12 cellular contexts compared by ENCODE assay signal in the genomic region with DNA sequence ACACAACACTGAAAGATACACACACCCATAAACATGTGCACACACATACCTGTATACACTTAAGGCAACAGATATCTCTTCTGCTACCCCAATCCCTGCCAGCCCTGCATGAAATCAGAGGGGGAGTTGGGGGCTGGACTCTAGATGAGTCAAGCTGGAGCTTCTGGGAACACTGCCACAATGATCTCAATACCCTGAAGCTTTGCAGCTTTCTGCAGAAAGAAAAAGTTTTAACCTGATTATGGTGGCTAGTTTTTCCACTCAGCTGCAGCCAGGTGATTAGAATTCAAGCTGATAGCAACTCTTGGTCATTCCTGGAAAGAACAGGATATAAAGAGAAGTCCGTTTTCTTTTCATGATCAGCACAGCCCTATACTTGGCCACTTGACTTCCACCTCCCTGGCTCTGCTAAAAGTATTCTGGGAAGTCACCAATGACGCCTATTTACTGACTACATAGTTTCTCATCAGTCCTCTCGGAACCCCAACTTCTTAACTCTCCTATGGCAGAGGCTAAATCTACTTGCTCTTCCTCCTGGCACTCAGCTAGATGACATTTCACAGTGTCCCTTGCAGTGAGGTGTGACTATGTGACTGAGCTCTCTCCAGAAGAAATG. TPM values are rescaled to one million over a fixed set of nuclear protein-coding genes. Genes with fewer than 3 reads are reported as not detected.
DNase-seq lines count a peak whose midpoint lies in the region; ATAC-seq and TF ChIP-seq lines count a peak whose summit lies in the region.
"Had no signal": no experiment of that assay in that cellular context is flagged by ENCODE, and none has a peak within 500 bp of the region (broad histone marks: within the 10 kb centered on the region; RNA-seq: fewer than 3 reads in every experiment).

No MANE protein-coding gene starts in this region.

- no peak overlapping the region for H3K4me3 Mint-ChIP-seq in glutamatergic neuron (ENCODE audit: unreplicated experiment)

- H3K27me3 ChIP-seq in right atrium auricular region (no peaks in the 10 kb centered on the region), heart right ventricle (no peaks in the 10 kb centered on the region), upper lobe of left lung (no peaks in the 10 kb centered on the region)

- H3K27me3 Mint-ChIP-seq in glutamatergic neuron (ENCODE audit: unreplicated experiment), result no peaks in the 10 kb centered on the region

- H3K4me1 ChIP-seq in right atrium auricular region (peaks cover 0 to 29% of the 10 kb centered on the region in 2 donors), heart right ventricle (peaks cover 7 to 25% (median 15%) of the 10 kb centered on the region in 9 donors), upper lobe of left lung (no peaks in the 10 kb centered on the region)

- no peak overlapping the region for H3K4me3 ChIP-seq in right atrium auricular region
- H3K4me3 ChIP-seq in heart right ventricle, result no peak overlapping the region
- no peak overlapping the region for H3K4me3 ChIP-seq in upper lobe of left lung

- no peaks in the 10 kb centered on the region for H3K36me3 Mint-ChIP-seq in glutamatergic neuron (ENCODE audit: unreplicated experiment)

- H3K36me3 ChIP-seq in right atrium auricular region, result no peaks in the 10 kb centered on the region
- no peaks in the 10 kb centered on the region for H3K36me3 ChIP-seq in heart right ventricle
- H3K36me3 ChIP-seq in upper lobe of left lung, result no peaks in the 10 kb centered on the region

- H3K27ac Mint-ChIP-seq in glutamatergic neuron (ENCODE audit: unreplicated experiment), result no peak overlapping the region

- TF ChIP-seq POLR2A in upper lobe of left lung (IDR thresholded peaks at IDR 0.05), result no peak

- H3K9me3 Mint-ChIP-seq in glutamatergic neuron (ENCODE audit: unreplicated experiment), result no peaks in the 10 kb centered on the region

- ATAC-seq in Right ventricle myocardium superior (ENCODE audit: poor library complexity) (peak; percentile 62), heart right ventricle (peak; percentile 43 to 83 (median 58)), upper lobe of left lung (ENCODE audit: low FRiP score in 2 of 2) (peak; percentile 22 to 76)
- ATAC-seq: left lobe of liver had no signal

- intact Hi-C loops in Right ventricle myocardium superior (cut with DNase I), result no loop called here
- intact Hi-C loops in heart right ventricle (cut with DNase I), result no loop called here

- peak overlapping the region in 1 of 2 donors; percentile 20 for H3K27ac ChIP-seq in right atrium auricular region
- peak overlapping the region; percentile 32 for H3K27ac ChIP-seq in angular gyrus (ENCODE audit: low read depth, low read length)
- peak overlapping the region in 1 of 10 donors; percentile 55 for H3K27ac ChIP-seq in heart right ventricle
- no peak overlapping the region for H3K27ac ChIP-seq in upper lobe of left lung
- H3K27ac ChIP-seq: VCaP had no signal

- no peak for TF ChIP-seq EP300 in upper lobe of left lung (IDR thresholded peaks at IDR 0.05)

- 21 to 24% methylated on average over 3 of the region's 3 CpGs for WGBS in heart right ventricle, 2 donors
- 49 to 65% methylated on average over 3 of the region's 3 CpGs for WGBS in upper lobe of left lung, 2 donors

- no peaks in the 10 kb centered on the region for H3K9me3 ChIP-seq in right atrium auricular region
- no peaks in the 10 kb centered on the region for H3K9me3 ChIP-seq in heart right ventricle
- H3K9me3 ChIP-seq in upper lobe of left lung, result no peaks in the 10 kb centered on the region

- no peak for DNase-seq in Right ventricle myocardium superior
- no peak for DNase-seq in right atrium auricular region (ENCODE audit: low spot score)
- peak in 1 of 2 donors; percentile 32 for DNase-seq in heart right ventricle
- no peak for DNase-seq in upper lobe of left lung
- DNase-seq in NCI-H187 treated with DMSO at 0.1 percent for 48 hours (lab: John Stamatoyannopoulos, UW), result no peak
- no peak for DNase-seq in activated effector memory CD4-positive, alpha-beta T cell treated with anti-CD3 and anti-CD28 coated beads, Interleukin-2, amount 50 U/mL, for 16 hours
- DNase-seq in glutamatergic neuron, result no peak
- DNase-seq: foreskin melanocyte, NCI-H1694 treated with DMSO at 0.1 percent for 48 hours had no signal

- TF ChIP-seq CTCF in right atrium auricular region (IDR thresholded peaks at IDR 0.05), result no peak
- no peak for TF ChIP-seq CTCF in heart right ventricle (IDR thresholded peaks at IDR 0.05)
- TF ChIP-seq CTCF in upper lobe of left lung (IDR thresholded peaks at IDR 0.05), result no peak
- no peak for TF ChIP-seq CTCF in glutamatergic neuron (IDR thresholded peaks at IDR 0.05; ENCODE audit: partially characterized antibody, unreplicated experiment)

- no peaks in the 10 kb centered on the region for H3K4me1 Mint-ChIP-seq in glutamatergic neuron (ENCODE audit: low read depth, unreplicated experiment)

RNA-seq across cellular contexts. Expression of a gene that starts 20.7 kb away (rescaled TPM):
- not detected for total RNA-seq in Right ventricle myocardium superior
- total RNA-seq in right atrium auricular region, result not detected
- under 1 TPM in 1 of 10 donors, not detected in 9; 0.20 TPM for total RNA-seq in heart right ventricle
- polyA plus RNA-seq in heart right ventricle, result not detected
- total RNA-seq in upper lobe of left lung, result 10 to 100 TPM in 2 of 6 donors, 1 to 10 TPM in 3, not detected in 1; 1.5 to 14.7 (median 5.5) TPM
- total RNA-seq in glutamatergic neuron (ENCODE audit: unreplicated experiment), result not detected
- total RNA-seq: left lobe of liver had no signal
